Comparison of ENCODE assay signal across 8 cellular contexts in the genomic region with DNA sequence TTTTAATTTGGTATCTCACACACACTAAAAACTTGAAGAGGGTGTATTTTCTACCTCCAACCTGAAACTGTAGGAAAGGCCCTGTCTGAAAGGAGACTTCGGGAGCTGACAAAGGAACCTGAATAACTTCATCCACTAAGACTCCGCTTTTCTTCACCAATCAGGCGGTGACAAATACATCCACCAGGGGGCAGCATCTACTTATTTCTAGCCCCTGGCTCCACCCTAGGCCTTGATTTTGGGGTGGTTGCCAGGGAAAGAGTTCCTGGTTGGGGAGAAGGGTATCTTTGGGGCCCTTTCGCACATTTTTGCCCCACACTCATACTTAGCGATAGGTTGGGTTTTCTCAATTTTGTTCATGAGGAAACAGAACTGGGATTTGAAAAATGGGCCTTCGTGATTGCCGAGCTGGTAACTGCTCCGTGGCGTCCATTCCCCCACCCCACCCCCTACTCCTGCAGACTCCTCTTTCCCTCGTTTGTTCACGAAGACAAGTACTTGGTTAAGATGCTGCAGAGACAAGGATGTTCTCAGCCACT. TPM values are rescaled to one million over a fixed set of nuclear protein-coding genes. Genes with fewer than 3 reads are reported as not detected.
A peak's percentile ranks its signal among the peaks of the same experiment; 100 is the strongest.
DNase-seq lines count a peak whose midpoint lies in the region; ATAC-seq, FAIRE-seq and TF ChIP-seq lines count a peak whose summit lies in the region.

No MANE protein-coding gene starts in this region.

- H3K79me2 ChIP-seq in keratinocyte (ENCODE audit: control insufficient read depth, insufficient read depth, low read length) = peaks cover 3% of the 10 kb centered on the region

- TF ChIP-seq CTCF in GM20000 (IDR thresholded peaks at IDR 0.05; ENCODE audit: extremely low read depth, missing control alignments) = peak; percentile 81
- peak; percentile 74 to 90 (median 82) for TF ChIP-seq CTCF in keratinocyte (optimal IDR thresholded peaks at IDR 0.05 in 1 of 3, IDR thresholded peaks at IDR 0.05 in 1 of 3, conservative IDR thresholded peaks at IDR 0.05 in 1 of 3; ENCODE audit: extremely low read depth in 1 of 3, insufficient read depth in 2 of 3, low read length in 3 of 3)

- no peak overlapping the region for H3K4me3 ChIP-seq in keratinocyte (ENCODE audit: control insufficient read depth in 2 of 3, extremely low read depth in 1 of 3, insufficient read depth in 2 of 3, low read depth in 1 of 3, low read length in 3 of 3)

- H3K4me2 ChIP-seq in keratinocyte (ENCODE audit: control insufficient read depth, extremely low read depth, insufficient read depth, low read depth, low read length) = peak overlapping the region; percentile 2

- FAIRE-seq in A204.1 (lab: Jason Lieb, UNC) (peak; percentile 76), keratinocyte (lab: Jason Lieb, UNC) (no peak)

- H3K36me3 ChIP-seq in keratinocyte (ENCODE audit: control insufficient read depth in 2 of 2, extremely low read depth in 1 of 2, insufficient read depth in 2 of 2, low read length in 2 of 2) = no peaks in the 10 kb centered on the region

- no peaks in the 10 kb centered on the region for H3K27me3 ChIP-seq in keratinocyte (ENCODE audit: control insufficient read depth, extremely low read depth, insufficient read depth, low read length)

- H3K9ac ChIP-seq in keratinocyte (ENCODE audit: control insufficient read depth, extremely low read depth, insufficient read depth, low read length) = no peak overlapping the region

- H3K9me1 ChIP-seq in keratinocyte (ENCODE audit: control insufficient read depth, extremely low read depth, insufficient read depth, low read length) = no peaks in the 10 kb centered on the region

- H2AFZ ChIP-seq in keratinocyte (ENCODE audit: control insufficient read depth, low read length) = peak overlapping the region; percentile 87

- no peaks in the 10 kb centered on the region for H3K9me3 ChIP-seq in keratinocyte (ENCODE audit: control insufficient read depth, low read depth, low read length)

- H3K27ac ChIP-seq in caudate nucleus (ENCODE audit: low read depth, low read length) (peak overlapping the region; percentile 62), keratinocyte (ENCODE audit: control insufficient read depth, insufficient read depth, low read length) (no peak overlapping the region)

- dilution Hi-C loops in keratinocyte (cut with MboI; ENCODE audit: extremely low pct_ligation_motif_present, low sequenced_read_pairs) = no loop called here

- no peak for ATAC-seq in HG02852 (IDR thresholded peaks at IDR 0.05; ENCODE audit: unreplicated experiment)

- H4K20me1 ChIP-seq in keratinocyte (ENCODE audit: control insufficient read depth, extremely low read depth, insufficient read depth, low read length) = no peaks in the 10 kb centered on the region

- H3K4me1 ChIP-seq in keratinocyte (ENCODE audit: control insufficient read depth, extremely low read depth, insufficient read depth, low read length) = peaks cover 8% of the 10 kb centered on the region

- DNase-seq in GM20000 (ENCODE audit: low spot score) = peak; percentile 87
- peak; percentile 95 for DNase-seq in NCI-H2227 (lab: John Stamatoyannopoulos, UW; ENCODE audit: unreplicated experiment)
- DNase-seq in activated CD4-positive, CD25-positive, alpha-beta regulatory T cell (lab: John Stamatoyannopoulos, UW) = peak; percentile 71 to 84 (median 74)
- peak in 60 of 61 donors; percentile 23 to 97 (median 80) for DNase-seq in caudate nucleus (lab: John Stamatoyannopoulos, UW)
- DNase-seq in keratinocyte (ENCODE audit: low read depth, low spot score) = no peak
- DNase-seq in stimulated activated CD4-positive, alpha-beta T cell treated with anti-CD3 and anti-CD28 coated beads, Interleukin-12 subunit alpha, Interleukin-12 subunit beta, amount 100 ng/mL, for 48 hours (ENCODE audit: low read depth in 2 of 3, low spot score in 1 of 3) = peak; percentile 85 to 96 (median 86)

RNA-seq across cellular contexts. Expression of a gene that starts 4.8 kb away (rescaled TPM):
- polyA plus RNA-seq in keratinocyte = 36.5 to 49.1 TPM (median 43.1 TPM) in 3 replicates
- polyA plus RNA-seq in keratinocyte (2011; ENCODE audit: low read depth) = 9.5 TPM
- polyA plus RNA-seq in keratinocyte (2011; cell fraction: cytosol; rRNA removed) = 28.9 and 46.0 TPM in 2 replicates
- 61.6 and 68.3 TPM in 2 replicates for polyA plus RNA-seq in keratinocyte (2011; cell fraction: nucleus; rRNA removed)
- 40.7 and 45.9 TPM in 2 replicates for polyA plus RNA-seq in keratinocyte (2012; ENCODE audit: low replicate concordance)
- 21.7 to 43.7 TPM (median 36.6 TPM) in 3 replicates for polyA minus RNA-seq in keratinocyte
- 32.8 TPM for polyA minus RNA-seq in keratinocyte (2011; cell fraction: cytosol; rRNA and poly(A)+ RNA removed)
- 26.6 and 27.1 TPM in 2 replicates for polyA minus RNA-seq in keratinocyte (2011; cell fraction: nucleus; rRNA and poly(A)+ RNA removed)
